In the genomic region with DNA sequence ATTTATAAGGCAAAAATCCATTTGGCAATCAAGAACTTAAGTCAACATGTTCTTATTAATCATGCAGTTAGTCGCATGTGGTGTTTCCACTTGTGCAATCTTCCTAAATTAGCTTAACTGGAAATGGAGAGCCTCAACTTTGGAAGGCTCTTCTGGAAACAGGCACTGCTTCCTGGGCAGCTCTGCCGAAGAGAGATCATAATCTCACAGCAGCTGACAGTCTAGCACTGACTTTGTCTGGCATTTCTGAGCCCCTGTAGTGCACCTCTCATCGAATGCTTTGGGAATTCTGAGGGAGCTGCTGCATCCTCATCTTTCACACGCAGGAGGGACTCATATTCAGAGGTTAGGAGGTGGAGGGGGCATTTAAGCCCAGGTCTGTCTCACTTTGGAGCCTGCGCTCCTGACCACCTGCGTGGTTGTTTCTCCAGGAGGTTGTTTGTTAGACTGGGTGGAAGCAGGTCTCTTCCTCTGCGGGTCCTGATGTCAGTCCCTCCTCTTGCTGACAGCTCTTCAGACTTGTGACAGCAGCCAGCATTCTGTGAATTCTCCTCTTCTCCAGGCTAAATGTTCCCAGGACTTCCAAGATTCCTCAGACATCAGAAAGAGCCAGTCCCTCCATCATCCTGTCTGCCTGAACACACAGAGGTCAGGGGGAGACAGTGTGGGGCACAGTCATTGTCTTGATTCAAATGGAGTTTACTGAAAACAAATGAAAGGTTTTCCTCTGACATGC, we compare ENCODE assay signal across 14 cellular contexts.
DNase-seq lines count a peak whose midpoint lies in the region; ATAC-seq and TF ChIP-seq lines count a peak whose summit lies in the region.
"Had no signal": no experiment of that assay in that cellular context is flagged by ENCODE, and none has a peak within 500 bp of the region (broad histone marks: within the 10 kb centered on the region; RNA-seq: fewer than 3 reads in every experiment).

No MANE protein-coding gene starts in this region.

- no peak for DNase-seq in Right ventricle myocardium superior
- DNase-seq in left ventricle myocardium inferior, result no peak
- DNase-seq in WTC11 (ENCODE audit: low spot score), result no peak
- peak; percentile 68 for DNase-seq in stromal cell of bone marrow (ENCODE audit: low read depth)
- DNase-seq in NCI-H2107 treated with DMSO at 0.1 percent for 48 hours (lab: John Stamatoyannopoulos, UW; ENCODE audit: unreplicated experiment), result no peak
- DNase-seq in activated effector memory CD4-positive, alpha-beta T cell treated with Interleukin-2 at 50 U/mL for 16 hours, result no peak
- no peak for DNase-seq in thyroid gland
- DNase-seq: activated CD8-positive, alpha-beta T cell treated with anti-CD3 and anti-CD28 coated beads, Interleukin-2, amount 10 ng/mL, durations not matched to agents 7 days and 5 days; effector memory CD8-positive, alpha-beta T cell; heart right ventricle; naive thymus-derived CD8-positive, alpha-beta T cell; retina; stimulated activated CD4-positive, alpha-beta T cell treated with anti-CD3 and anti-CD28 coated beads, Interleukin-4, amount 100 ng/mL, for 24 hours had no signal

- TF ChIP-seq POLR2A in gastroesophageal sphincter (IDR thresholded peaks at IDR 0.05), result no peak
- no peak for TF ChIP-seq POLR2A in thyroid gland (IDR thresholded peaks at IDR 0.05)

- no peak overlapping the region for H3K27ac ChIP-seq in left ventricle myocardium inferior (replicated peaks)
- no peak overlapping the region for H3K27ac ChIP-seq in gastroesophageal sphincter
- H3K27ac ChIP-seq in thyroid gland, result no peak overlapping the region

- H3K4me1 ChIP-seq in left ventricle myocardium inferior, result peaks cover 8% of the 10 kb centered on the region
- H3K4me1 ChIP-seq in gastroesophageal sphincter, result no peaks in the 10 kb centered on the region
- no peaks in the 10 kb centered on the region for H3K4me1 ChIP-seq in thyroid gland

- H3K9me3 Mint-ChIP-seq in WTC11, result 0 out of 2 replicates have a peak, but pooled peaks cover 4% of the 10 kb centered on the region

- H3K4me3 ChIP-seq in left ventricle myocardium inferior (no peak overlapping the region), gastroesophageal sphincter (no peak overlapping the region), thyroid gland (replicated peaks in 1 of 3) (no peak overlapping the region)
- H3K4me3 ChIP-seq: heart right ventricle had no signal

- POLR2A ChIA-PET in WTC11 (lab: Charles Lee), result interaction anchor here (0.6 kb wide), 1 partner anchor 65 kb away, joined by 3 read pairs; no protein-coding TSS in a partner anchor

- H3K27ac Mint-ChIP-seq in WTC11, result no peak overlapping the region
- H3K27ac Mint-ChIP-seq: activated CD8-positive, alpha-beta T cell treated with anti-CD3 and anti-CD28 coated beads, Interleukin-2, amount 10 ng/mL, durations not matched to agents 7 days and 5 days; effector memory CD8-positive, alpha-beta T cell had no signal

- CTCF ChIA-PET in WTC11 (lab: Charles Lee), result interaction anchor here (1.4 kb wide), 1 partner anchor 136 kb away, joined by 6 read pairs; no protein-coding TSS in a partner anchor

- H3K9me3 ChIP-seq in left ventricle myocardium inferior (replicated peaks) (peaks cover 2% of the 10 kb centered on the region), gastroesophageal sphincter (no peaks in the 10 kb centered on the region), thyroid gland (no peaks in the 10 kb centered on the region)

- ATAC-seq in Right ventricle myocardium superior (ENCODE audit: poor library complexity) (peak; percentile 48), WTC11 (peak; percentile 44; the same call in 1 of the 2 replicates), gastroesophageal sphincter (peak; percentile 61)
- ATAC-seq: activated CD8-positive, alpha-beta T cell treated with anti-CD3 and anti-CD28 coated beads, Interleukin-2, amount 10 ng/mL, durations not matched to agents 7 days and 5 days; effector memory CD8-positive, alpha-beta T cell; naive thymus-derived CD8-positive, alpha-beta T cell had no signal

- H3K27me3 Mint-ChIP-seq in WTC11 (ENCODE audit: low read depth), result no peaks in the 10 kb centered on the region; the same call in 1 of the 2 replicates
- H3K27me3 Mint-ChIP-seq: naive thymus-derived CD8-positive, alpha-beta T cell had no signal

- no peaks in the 10 kb centered on the region for H3K36me3 Mint-ChIP-seq in WTC11

- H3K36me3 ChIP-seq in left ventricle myocardium inferior (no peaks in the 10 kb centered on the region), gastroesophageal sphincter (no peaks in the 10 kb centered on the region), thyroid gland (no peaks in the 10 kb centered on the region)
- H3K36me3 ChIP-seq: heart right ventricle had no signal

- no peak overlapping the region for H3K4me3 Mint-ChIP-seq in WTC11
- H3K4me3 Mint-ChIP-seq: activated CD8-positive, alpha-beta T cell treated with anti-CD3 and anti-CD28 coated beads, Interleukin-2, amount 10 ng/mL, durations not matched to agents 7 days and 5 days; effector memory CD8-positive, alpha-beta T cell; naive thymus-derived CD8-positive, alpha-beta T cell had no signal

- intact Hi-C loops in Right ventricle myocardium superior (cut with DNase I), result no loop called here
- intact Hi-C loops in left ventricle myocardium inferior (cut with micrococcal nuclease), result no loop called here
- intact Hi-C loops in thyroid gland (cut with DNase I), result no loop called here

- peaks cover 23% of the 10 kb centered on the region for H3K4me1 Mint-ChIP-seq in WTC11

- WGBS in gastroesophageal sphincter (ENCODE audit: low coverage in 1 of 2), 2 donors, result 43 to 62% methylated on average over 1 to 2 of the region's 7 CpGs
- WGBS in thyroid gland, 2 donors, result 57 to 59% methylated on average over 7 of the region's 7 CpGs

- no peak for TF ChIP-seq EP300 in gastroesophageal sphincter (IDR thresholded peaks at IDR 0.05)

- TF ChIP-seq CTCF in left ventricle myocardium inferior (IDR thresholded peaks at IDR 0.05; ENCODE audit: borderline replicate concordance) (no peak), WTC11 (IDR thresholded peaks at IDR 0.05) (no peak), gastroesophageal sphincter (IDR thresholded peaks at IDR 0.05) (no peak), thyroid gland (IDR thresholded peaks at IDR 0.05) (no peak)

- no peaks in the 10 kb centered on the region for H3K27me3 ChIP-seq in left ventricle myocardium inferior (ENCODE audit: low read depth)
- no peaks in the 10 kb centered on the region for H3K27me3 ChIP-seq in gastroesophageal sphincter
- H3K27me3 ChIP-seq in thyroid gland, result no peaks in the 10 kb centered on the region
- H3K27me3 ChIP-seq: heart right ventricle had no signal

TF ChIP-seq in WTC11, 78 proteins besides CTCF, POLR2A, EP300 and RAD21:
- no peak for TF ChIP-seq MAX (CRISPR knock-in tag; IDR thresholded peaks at IDR 0.05)
- no peak for TF ChIP-seq ZNF423 (CRISPR knock-in tag; IDR thresholded peaks at IDR 0.05)
- TF ChIP-seq, protein P1, sequence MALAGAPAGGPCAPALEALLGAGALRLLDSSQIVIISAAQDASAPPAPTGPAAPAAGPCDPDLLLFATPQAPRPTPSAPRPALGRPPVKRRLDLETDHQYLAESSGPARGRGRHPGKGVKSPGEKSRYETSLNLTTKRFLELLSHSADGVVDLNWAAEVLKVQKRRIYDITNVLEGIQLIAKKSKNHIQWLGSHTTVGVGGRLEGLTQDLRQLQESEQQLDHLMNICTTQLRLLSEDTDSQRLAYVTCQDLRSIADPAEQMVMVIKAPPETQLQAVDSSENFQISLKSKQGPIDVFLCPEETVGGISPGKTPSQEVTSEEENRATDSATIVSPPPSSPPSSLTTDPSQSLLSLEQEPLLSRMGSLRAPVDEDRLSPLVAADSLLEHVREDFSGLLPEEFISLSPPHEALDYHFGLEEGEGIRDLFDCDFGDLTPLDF (CRISPR knock-in tag; IDR thresholded peaks at IDR 0.05), result no peak
- TF ChIP-seq E2F5 (CRISPR knock-in tag; IDR thresholded peaks at IDR 0.05), result no peak
- no peak for TF ChIP-seq SP1 (CRISPR knock-in tag; conservative IDR thresholded peaks at IDR 0.05)
- TF ChIP-seq FOXP1 (CRISPR knock-in tag; IDR thresholded peaks at IDR 0.05; ENCODE audit: borderline replicate concordance), result no peak
- TF ChIP-seq ZNF232 (CRISPR knock-in tag; IDR thresholded peaks at IDR 0.05), result no peak
- TF ChIP-seq, protein P2, sequence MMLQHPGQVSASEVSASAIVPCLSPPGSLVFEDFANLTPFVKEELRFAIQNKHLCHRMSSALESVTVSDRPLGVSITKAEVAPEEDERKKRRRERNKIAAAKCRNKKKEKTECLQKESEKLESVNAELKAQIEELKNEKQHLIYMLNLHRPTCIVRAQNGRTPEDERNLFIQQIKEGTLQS (CRISPR knock-in tag; conservative IDR thresholded peaks at IDR 0.05), result no peak
